ENCODE assay signal across 17 cellular contexts in the genomic region with DNA sequence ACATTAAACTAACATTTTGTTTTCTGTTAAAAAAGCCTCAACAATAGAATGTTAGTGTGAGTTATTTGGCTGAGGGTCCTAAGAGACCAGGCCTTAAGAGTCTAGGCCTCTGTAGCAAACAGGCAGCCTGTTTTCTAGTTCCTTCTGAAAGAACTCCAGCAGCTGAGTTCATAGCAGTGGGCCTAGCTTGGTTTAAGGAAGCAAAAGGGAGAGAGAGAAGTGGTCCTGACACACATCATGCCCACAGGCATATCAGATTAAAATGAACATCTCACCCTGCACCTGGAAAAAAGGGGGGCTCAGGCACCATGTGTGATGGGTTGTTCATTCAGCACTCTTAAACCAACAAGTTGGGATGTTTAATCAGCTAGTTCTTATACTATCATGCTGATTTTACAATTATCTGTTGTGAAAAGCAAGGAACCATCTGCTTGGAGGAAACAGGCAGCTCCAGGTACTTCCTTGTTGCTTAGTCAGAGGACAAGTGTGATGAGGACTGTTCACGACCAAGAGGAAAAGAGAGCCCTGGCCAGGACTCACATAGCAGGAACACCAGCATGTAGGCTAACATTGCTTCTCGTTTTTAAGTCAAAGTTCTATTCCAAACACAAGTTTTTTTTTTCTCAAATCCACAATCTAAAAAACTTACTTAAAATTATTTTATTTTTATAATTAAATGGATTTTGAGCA.
DNase-seq lines count a peak whose midpoint lies in the region; ATAC-seq, FAIRE-seq and TF ChIP-seq lines count a peak whose summit lies in the region.
"Had no signal": no experiment of that assay in that cellular context is flagged by ENCODE, and none has a peak within 500 bp of the region (broad histone marks: within the 10 kb centered on the region; RNA-seq: fewer than 3 reads in every experiment).

No MANE protein-coding gene starts in this region.

- RAD21 ChIA-PET in GM12878 (lab: Charles Lee; ENCODE audit: unreplicated experiment) = interaction anchor here (0.6 to 3.7 kb wide), 7 partner anchors 12 to 54 kb away, joined by 3 to 21 read pairs (median 4); no protein-coding TSS in a partner anchor

- SMC1A ChIA-PET in GM12878 (lab: Charles Lee; ENCODE audit: uncharacterized antibody, unreplicated experiment) = interaction anchor here (1.0 to 8.6 kb wide), 5 partner anchors 15 to 40 kb away, joined by 3 to 89 read pairs (median 10); no protein-coding TSS in a partner anchor

- 87% methylated on average over 2 of the region's 2 CpGs for WGBS in GM12878 (ENCODE audit: insufficient coverage, insufficient replicate concordance, low lambda C conversion rate, missing lambda C conversion rate)

- DNase-seq in COLO668 (lab: John Stamatoyannopoulos, UW; ENCODE audit: unreplicated experiment) = peak; percentile 39
- DNase-seq in Kasumi-1 (lab: John Stamatoyannopoulos, UW) = peak; percentile 50 to 59
- no peak for DNase-seq in GM12878 (ENCODE audit: low read depth, low spot score)
- peak; percentile 4 for DNase-seq in medulla oblongata (ENCODE audit: extremely low spot score)
- DNase-seq in middle frontal gyrus (ENCODE audit: extremely low spot score, low spot score) = no peak
- DNase-seq in iPS-NIHi7 (ENCODE audit: extremely low spot score) = no peak
- DNase-seq: activated naive CD4-positive, alpha-beta T cell treated with anti-CD3 and anti-CD28 coated beads, Interleukin-2, amount 50 U/mL, for 16 hours; BE2C; endodermal cell; NCI-H2171 treated with DMSO at 0.1 percent for 48 hours; retina had no signal

- peak overlapping the region; percentile 63 for H3K27ac ChIP-seq in GM12878 (ENCODE audit: control insufficient read depth, insufficient read depth)
- H3K27ac ChIP-seq: thoracic aorta had no signal

- FAIRE-seq in GM12878 (lab: Jason Lieb, UNC) = no peak
- FAIRE-seq: frontal cortex had no signal

- no peaks in the 10 kb centered on the region for H3K79me2 ChIP-seq in GM12878 (ENCODE audit: control insufficient read depth, insufficient read depth, low read length)

- TF ChIP-seq CTCF in GM12878 (IDR thresholded peaks at IDR 0.05 in 2 of 3, conservative IDR thresholded peaks at IDR 0.05 in 1 of 3; ENCODE audit: control insufficient read depth in 2 of 3, extremely low read depth in 1 of 3, insufficient read depth in 1 of 3, low read depth in 3 of 3, low read length in 3 of 3) = no peak

- H3K4me2 ChIP-seq in GM12878 (ENCODE audit: control insufficient read depth, insufficient read depth) = no peak overlapping the region

- in situ Hi-C loops in GM12878 (cut with MboI) = no loop called here

- BruUV-seq in GM12878 (replicated peaks; lab: Mats Ljungman, UMichigan) = no TSS peak

- H3K36me3 ChIP-seq in GM12878 (ENCODE audit: control insufficient read depth in 2 of 2, insufficient read depth in 2 of 2, low read length in 1 of 2) = no peaks in the 10 kb centered on the region

- ATAC-seq in GM12878 (no peak), GM21367 (IDR thresholded peaks at IDR 0.05; ENCODE audit: unreplicated experiment) (no peak), HG02623 (IDR thresholded peaks at IDR 0.05; ENCODE audit: unreplicated experiment) (no peak)
- ATAC-seq: SK-N-SH treated with all-trans-retinoic acid at 6 μM for 48 hours, WTC11 had no signal

- H3K9me3 ChIP-seq in GM12878 (replicated peaks; ENCODE audit: control insufficient read depth, insufficient read depth, low read length) = no peaks in the 10 kb centered on the region; the same call in 2 of the 3 replicates
- H3K9me3 ChIP-seq: BE2C, thoracic aorta had no signal

- POLR2A ChIA-PET in GM12878 (lab: Charles Lee) = interaction anchor here (1.2 to 3.5 kb wide), 4 partner anchors 14 to 789 kb away, joined by 3 to 24 read pairs (median 4); no protein-coding TSS in a partner anchor

- intact Hi-C loops in GM12878 (cut with micrococcal nuclease; ENCODE audit: unreplicated experiment) = no loop called here

- no peak overlapping the region for H3K4me3 ChIP-seq in GM12878
- H3K4me3 ChIP-seq: thoracic aorta had no signal

- peak overlapping the region; percentile 31 for H2AFZ ChIP-seq in GM12878 (ENCODE audit: control insufficient read depth, low read depth, low read length)

- peaks cover 22% of the 10 kb centered on the region for H3K4me1 ChIP-seq in GM12878 (ENCODE audit: control insufficient read depth, insufficient read depth, low read length)

- TF ChIP-seq POLR2A in GM12878 (IDR thresholded peaks at IDR 0.05; ENCODE audit: low read depth, low read length) = no peak

- no peak for TF ChIP-seq RAD21 in GM12878 (IDR thresholded peaks at IDR 0.05; ENCODE audit: insufficient read depth, low read depth, low read length)

- H3K27me3 ChIP-seq in GM12878 (replicated peaks in 1 of 2; ENCODE audit: control insufficient read depth in 2 of 2, insufficient read depth in 2 of 2, low read length in 1 of 2) = no peaks in the 10 kb centered on the region
- H3K27me3 ChIP-seq: BE2C had no signal

- CTCF ChIA-PET in GM12878 (lab: Yijun Ruan, JAX) = interaction anchor here (0.6 to 1.5 kb wide), 2 partner anchors 12 to 58 kb away, joined by 3 to 4 read pairs; no protein-coding TSS in a partner anchor

- no peaks in the 10 kb centered on the region for H4K20me1 ChIP-seq in GM12878 (ENCODE audit: control insufficient read depth, insufficient read depth)

- no peak overlapping the region for H3K9ac ChIP-seq in GM12878 (ENCODE audit: control insufficient read depth, insufficient read depth, low read length)

- no peak for TF ChIP-seq EP300 in GM12878 (IDR thresholded peaks at IDR 0.05; ENCODE audit: borderline replicate concordance in 1 of 2, control insufficient read depth in 1 of 2, low read depth in 2 of 2, low read length in 2 of 2)

TF ChIP-seq in GM12878, 131 proteins besides CTCF, POLR2A, EP300 and RAD21:
- TF ChIP-seq MTA3 (IDR thresholded peaks at IDR 0.05; ENCODE audit: borderline replicate concordance, low read length) = no peak
- no peak for TF ChIP-seq MYC (IDR thresholded peaks at IDR 0.05; ENCODE audit: insufficient read depth, insufficient read length, insufficient replicate concordance, low read length, severe bottlenecking)
- no peak for TF ChIP-seq STAT1 (conservative IDR thresholded peaks at IDR 0.05)

Comparison
In these comparisons a context has a peak if more than half of its experiments do, and no peak if none do; other contexts are left out.
1. DNase-seq: peak in COLO668 (single experiment), Kasumi-1 (2 of 2) and medulla oblongata (single experiment); none in GM12878 (single experiment), middle frontal gyrus (single experiment) and iPS-NIHi7 (single experiment).